8 cellular contexts compared by ENCODE assay signal in the genomic region with DNA sequence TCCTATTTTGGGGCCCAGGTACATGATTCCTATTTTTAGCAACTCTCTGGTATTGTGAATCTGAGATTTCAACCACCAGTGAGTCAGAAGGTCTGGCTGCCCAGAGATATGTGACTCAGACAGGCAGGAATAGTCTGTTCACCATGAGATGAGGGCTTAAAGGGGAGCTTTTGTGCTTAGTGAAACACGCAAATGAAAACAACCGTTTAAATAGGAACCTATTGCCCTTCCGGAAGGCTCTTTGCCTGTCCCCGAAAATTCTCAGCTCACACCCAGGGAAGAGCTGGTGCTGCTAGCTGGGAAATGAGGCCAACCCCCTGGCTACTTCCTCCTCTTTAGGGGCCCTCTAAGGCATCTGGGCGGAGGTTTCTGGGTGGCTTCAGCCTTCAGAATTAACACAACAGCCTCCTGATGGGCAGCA.
A peak's percentile ranks its signal among the peaks of the same experiment; 100 is the strongest.
DNase-seq lines count a peak whose midpoint lies in the region; ATAC-seq, FAIRE-seq and TF ChIP-seq lines count a peak whose summit lies in the region.

No MANE protein-coding gene starts in this region.

- no peaks in the 10 kb centered on the region for H3K9me3 ChIP-seq in HEK293 (ENCODE audit: control insufficient read depth, insufficient read depth, low read depth, low read length)
- H3K9me3 ChIP-seq in endothelial cell of umbilical vein (replicated peaks; ENCODE audit: control insufficient read depth, insufficient read depth, low read length), result no peaks in the 10 kb centered on the region
- H3K9me3 ChIP-seq in trophoblast cell (ENCODE audit: insufficient read depth, low read depth, low read length), result peaks cover 4% of the 10 kb centered on the region
- H3K9me3 ChIP-seq in neural progenitor cell (ENCODE audit: low read depth), result no peaks in the 10 kb centered on the region

- no peaks in the 10 kb centered on the region for H3K9me1 ChIP-seq in endothelial cell of umbilical vein (replicated peaks; ENCODE audit: control insufficient read depth, extremely low read depth, insufficient read depth, low read length)

- H2BK5ac ChIP-seq in trophoblast cell (ENCODE audit: low read depth, low read length, poor library complexity), result peak overlapping the region; percentile 83

- peak overlapping the region; percentile 3 for H2AFZ ChIP-seq in endothelial cell of umbilical vein (ENCODE audit: low read depth, low read length)
- H2AFZ ChIP-seq in trophoblast cell (ENCODE audit: insufficient read depth, low read length, poor library complexity), result no peak overlapping the region
- H2AFZ ChIP-seq in neural progenitor cell (replicated peaks), result no peak overlapping the region

- no peak overlapping the region for H3K27ac Mint-ChIP-seq in neural progenitor cell

- peak overlapping the region; percentile 35 for H4K8ac ChIP-seq in trophoblast cell (ENCODE audit: low read depth, low read length)

- H3K23ac ChIP-seq in trophoblast cell (ENCODE audit: low read length), result no peak overlapping the region

- TF ChIP-seq POLR2A in NB4 (IDR thresholded peaks at IDR 0.05; ENCODE audit: extremely low read depth, insufficient read length) (no peak), endothelial cell of umbilical vein (IDR thresholded peaks at IDR 0.05; ENCODE audit: low read depth, low read length) (peak; percentile 28)

- H3K9me3 Mint-ChIP-seq in neural progenitor cell, result no peaks in the 10 kb centered on the region

- WGBS in trophoblast cell (ENCODE audit: extremely low coverage, insufficient coverage, insufficient read length), result no CpG with 5 or more reads among the region's 5 CpGs

- no peak overlapping the region for H3K4me3 Mint-ChIP-seq in neural progenitor cell

- intact Hi-C loops in endothelial cell of umbilical vein (cut with micrococcal nuclease) (loop anchor here (5.0 kb wide), 1 partner anchor 61 kb away; no protein-coding TSS in a partner anchor), head of caudate nucleus (cut with DNase I) (no loop called here)

- H3K27ac ChIP-seq in HEK293 (ENCODE audit: extremely low read depth, low read depth, low read length) (no peak overlapping the region), endothelial cell of umbilical vein (ENCODE audit: insufficient read depth, low read depth, low read length) (peak overlapping the region; percentile 87), trophoblast cell (ENCODE audit: low read depth, low read length) (peak overlapping the region; percentile 94), neural progenitor cell (no peak overlapping the region)

- BruUV-seq in endothelial cell of umbilical vein (replicated peaks; lab: Mats Ljungman, UMichigan), result no TSS peak

- peaks cover 9% of the 10 kb centered on the region; the same call in 1 of the 2 replicates for H3K4me1 ChIP-seq in HEK293 (ENCODE audit: control insufficient read depth, insufficient read depth, low read length)
- H3K4me1 ChIP-seq in endothelial cell of umbilical vein (ENCODE audit: control insufficient read depth, extremely low read depth, insufficient read depth, low read length), result peaks cover 41% of the 10 kb centered on the region
- peaks cover 32 to 47% of the 10 kb centered on the region in 2 experiments for H3K4me1 ChIP-seq in trophoblast cell (ENCODE audit: control insufficient read depth in 1 of 2, insufficient read depth in 2 of 2, low read length in 2 of 2)
- H3K4me1 ChIP-seq in neural progenitor cell, result peaks cover 10% of the 10 kb centered on the region

- H3K27me3 Mint-ChIP-seq in neural progenitor cell (ENCODE audit: insufficient read depth, low read depth), result peaks cover 4% of the 10 kb centered on the region

- peak overlapping the region; percentile 68 for H3K18ac ChIP-seq in trophoblast cell (ENCODE audit: low read length)

- no peak overlapping the region for H3K4me3 ChIP-seq in GM12864 (ENCODE audit: low read depth, low read length)
- no peak overlapping the region for H3K4me3 ChIP-seq in HEK293 (ENCODE audit: low read depth, low read length)
- no peak overlapping the region for H3K4me3 ChIP-seq in NB4 (ENCODE audit: low read depth, low read length)
- no peak overlapping the region for H3K4me3 ChIP-seq in endothelial cell of umbilical vein (replicated peaks in 1 of 3; ENCODE audit: insufficient read depth in 1 of 3, low read depth in 1 of 3, low read length in 3 of 3)
- H3K4me3 ChIP-seq in trophoblast cell (ENCODE audit: low read depth, low read length), result no peak overlapping the region
- H3K4me3 ChIP-seq in neural progenitor cell, result no peak overlapping the region

- peaks cover 29% of the 10 kb centered on the region for H3K4me1 Mint-ChIP-seq in neural progenitor cell

- H4K12ac ChIP-seq in trophoblast cell (ENCODE audit: low read depth, low read length), result peak overlapping the region; percentile 4

- TF ChIP-seq CTCF in GM12864 (IDR thresholded peaks at IDR 0.05; ENCODE audit: low read depth, low read length, missing control alignments) (no peak), HEK293 (tag by site-specific recombination; IDR thresholded peaks at IDR 0.05) (no peak), NB4 (IDR thresholded peaks at IDR 0.05; ENCODE audit: low read depth, low read length) (no peak), endothelial cell of umbilical vein (IDR thresholded peaks at IDR 0.05; ENCODE audit: extremely low read depth in 1 of 2, insufficient read depth in 1 of 2, low read depth in 1 of 2, low read length in 2 of 2) (no peak), neural progenitor cell (IDR thresholded peaks at IDR 0.05) (no peak)

- H3K36me3 ChIP-seq in HEK293 (ENCODE audit: control insufficient read depth in 2 of 2, insufficient read depth in 1 of 2, low read length in 2 of 2) (no peaks in the 10 kb centered on the region), endothelial cell of umbilical vein (ENCODE audit: control insufficient read depth in 2 of 2, extremely low read depth in 1 of 2, insufficient read depth in 2 of 2, low read length in 2 of 2) (no peaks in the 10 kb centered on the region), trophoblast cell (ENCODE audit: control insufficient read depth in 1 of 2, insufficient read depth in 2 of 2, low read length in 2 of 2) (no peaks in the 10 kb centered on the region), neural progenitor cell (no peaks in the 10 kb centered on the region)

- peak overlapping the region; percentile 95 for H3K14ac ChIP-seq in trophoblast cell (ENCODE audit: low read length)

- H2AK5ac ChIP-seq in trophoblast cell (ENCODE audit: low read length), result peak overlapping the region; percentile 13

- no peaks in the 10 kb centered on the region for H3K36me3 Mint-ChIP-seq in neural progenitor cell

- H3K27me3 ChIP-seq in endothelial cell of umbilical vein (ENCODE audit: control insufficient read depth in 2 of 2, insufficient read depth in 2 of 2, low read length in 2 of 2) (no peaks in the 10 kb centered on the region), trophoblast cell (ENCODE audit: insufficient read depth, low read length) (no peaks in the 10 kb centered on the region), neural progenitor cell (no peaks in the 10 kb centered on the region)

- H3K79me1 ChIP-seq in trophoblast cell (ENCODE audit: low read length), result peaks cover 40% of the 10 kb centered on the region

- CTCF ChIA-PET in HEK293 (lab: Yijun Ruan, JAX), result interaction anchor here (0.6 kb wide), 1 partner anchor 454 kb away, joined by 3 read pairs; no protein-coding TSS in a partner anchor
- CTCF ChIA-PET in endothelial cell of umbilical vein (lab: Charles Lee), result interaction anchor here (0.6 kb wide), 1 partner anchor 21 kb away, joined by 3 read pairs; no protein-coding TSS in a partner anchor

- H3F3A ChIP-seq in neural progenitor cell (ENCODE audit: low read depth), result no peaks in the 10 kb centered on the region

- dilution Hi-C loops in endothelial cell of umbilical vein (cut with MboI; ENCODE audit: extremely low pct_ligation_motif_present, low sequenced_read_pairs), result no loop called here

- H3K9ac ChIP-seq in endothelial cell of umbilical vein (replicated peaks; ENCODE audit: extremely low read depth, insufficient read depth, low read length), result peak overlapping the region; percentile 35
- H3K9ac ChIP-seq in trophoblast cell (ENCODE audit: low read length), result no peak overlapping the region
- H3K9ac ChIP-seq in neural progenitor cell, result no peak overlapping the region

- H2BK120ac ChIP-seq in trophoblast cell (ENCODE audit: insufficient read depth, low read length, poor library complexity), result peak overlapping the region; percentile 98

- POLR2A ChIA-PET in HEK293 (lab: Yijun Ruan, JAX) (no interaction called here), endothelial cell of umbilical vein (lab: Charles Lee) (no interaction called here)

- peak overlapping the region; percentile 99 for H4K91ac ChIP-seq in trophoblast cell (ENCODE audit: low read depth, low read length)

- no peaks in the 10 kb centered on the region for H4K20me1 ChIP-seq in endothelial cell of umbilical vein (replicated peaks; ENCODE audit: control insufficient read depth, extremely low read depth, insufficient read depth, low read length)
- no peaks in the 10 kb centered on the region for H4K20me1 ChIP-seq in neural progenitor cell (ENCODE audit: low read depth)

- H3K4me2 ChIP-seq in endothelial cell of umbilical vein (ENCODE audit: insufficient read depth, low read length) (peak overlapping the region; percentile 23), trophoblast cell (ENCODE audit: low read length) (no peak overlapping the region), neural progenitor cell (no peak overlapping the region)

- ATAC-seq in HG02970 (IDR thresholded peaks at IDR 0.05; ENCODE audit: low FRiP score, unreplicated experiment), result no peak

- peak overlapping the region; percentile 24 for H3K4ac ChIP-seq in trophoblast cell (ENCODE audit: low read depth, low read length)

- H2BK12ac ChIP-seq in trophoblast cell (ENCODE audit: low read length), result peak overlapping the region; percentile 99

- FAIRE-seq in endothelial cell of umbilical vein (lab: Jason Lieb, UNC), result peak; percentile 98

- H3K79me2 ChIP-seq in endothelial cell of umbilical vein (ENCODE audit: control insufficient read depth, insufficient read depth, low read length) (no peaks in the 10 kb centered on the region), trophoblast cell (ENCODE audit: control insufficient read depth, insufficient read depth, low read length, poor library complexity) (peaks cover 6% of the 10 kb centered on the region), neural progenitor cell (ENCODE audit: low read depth) (no peaks in the 10 kb centered on the region)

- DNase-seq in GM12864 (ENCODE audit: low read depth), result peak; percentile 89
- peak; percentile 62 for DNase-seq in NB4 (ENCODE audit: low read depth)
- peak; percentile 86 for DNase-seq in endothelial cell of umbilical vein (ENCODE audit: low read depth, low spot score)
- DNase-seq in trophoblast cell, result peak; percentile 53 to 74
- no peak for DNase-seq in neural progenitor cell (ENCODE audit: low spot score)
- no peak for DNase-seq in head of caudate nucleus

TF ChIP-seq in HEK293, 187 proteins besides CTCF, POLR2A, EP300 and RAD21:
- TF ChIP-seq ZNF660 (tag by site-specific recombination; IDR thresholded peaks at IDR 0.05) (0 out of 2 replicates have a peak, but pooled peaks have one; percentile 43), ZNF560 (tag by site-specific recombination; IDR thresholded peaks at IDR 0.05; ENCODE audit: borderline replicate concordance) (no peak)

TF ChIP-seq in endothelial cell of umbilical vein, 7 proteins besides CTCF, POLR2A, EP300 and RAD21 (continues in another document):
- TF ChIP-seq JUN (IDR thresholded peaks at IDR 0.05; ENCODE audit: borderline replicate concordance, insufficient read depth, insufficient read length, low read depth) (peak; percentile 84), GATA2 (IDR thresholded peaks at IDR 0.05; ENCODE audit: insufficient read depth, insufficient read length, low read depth, low read length) (peak; percentile 68)

Comparison
In these comparisons a context has a peak if more than half of its experiments do, and no peak if none do; other contexts are left out.
1. DNase-seq: peak in GM12864 (single experiment), NB4 (single experiment), endothelial cell of umbilical vein (single experiment) and trophoblast cell (2 of 2); none in neural progenitor cell (single experiment) and head of caudate nucleus (0 of 42).
2. H3K27ac ChIP-seq: peak in endothelial cell of umbilical vein (single experiment) and trophoblast cell (single experiment); none in HEK293 (single experiment) and neural progenitor cell (single experiment).